15 cellular contexts compared by ENCODE assay signal in genomic region chr1:19384772-19385187, GRCh38.
A peak's percentile ranks its signal among the peaks of the same experiment; 100 is the strongest.
DNase-seq lines count a peak whose midpoint lies in the region; ATAC-seq, FAIRE-seq and TF ChIP-seq lines count a peak whose summit lies in the region.
"Had no signal": no experiment of that assay in that cellular context is flagged by ENCODE, and none has a peak within 500 bp of the region (broad histone marks: within the 10 kb centered on the region; RNA-seq: fewer than 3 reads in every experiment).

No MANE protein-coding gene starts in this region.

- POLR2A ChIA-PET in A549 (lab: Yijun Ruan, JAX), result no interaction called here
- POLR2A ChIA-PET in IMR-90 (lab: Charles Lee; ENCODE audit: unreplicated experiment), result no interaction called here

- H2AFZ ChIP-seq in IMR-90 (replicated peaks; ENCODE audit: low read length, poor library complexity) (no peak overlapping the region), osteoblast (ENCODE audit: low read length) (no peak overlapping the region)

- H2BK20ac ChIP-seq in IMR-90 (ENCODE audit: low read depth, low read length), result no peak overlapping the region

- dilution Hi-C loops in IMR-90 (cut with HindIII; ENCODE audit: low sequenced_read_pairs, unreplicated experiment), result no loop called here

- no peak overlapping the region for H2AK9ac ChIP-seq in IMR-90 (replicated peaks; ENCODE audit: low read depth, low read length, poor library complexity)

- CTCF ChIA-PET in A549 (lab: Yijun Ruan, JAX), result interaction anchor here (0.8 to 4.0 kb wide), 3 partner anchors 10 to 102 kb away, joined by 3 to 19 read pairs (median 3); no protein-coding TSS in a partner anchor
- CTCF ChIA-PET in IMR-90 (lab: Yijun Ruan, JAX), result no interaction called here

- FAIRE-seq in A549 (lab: Jason Lieb, UNC), result no peak

- H3K27me3 ChIP-seq in IMR-90 (ENCODE audit: control insufficient read depth, insufficient read depth, low read length) (no peaks in the 10 kb centered on the region), esophagus squamous epithelium (no peaks in the 10 kb centered on the region), osteoblast (ENCODE audit: insufficient read depth, low read length) (no peaks in the 10 kb centered on the region)
- H3K27me3 ChIP-seq: right lobe of liver had no signal

- H3K4me1 ChIP-seq in A549 (peaks cover 3% of the 10 kb centered on the region; the same call in 1 of the 3 replicates), IMR-90 (ENCODE audit: control insufficient read depth, insufficient read depth, low read length) (peaks cover 22% of the 10 kb centered on the region), esophagus squamous epithelium (peaks cover 37 to 60% (median 41%) of the 10 kb centered on the region in 3 donors), osteoblast (ENCODE audit: insufficient read depth, low read length) (peaks cover 26% of the 10 kb centered on the region)

- no peak overlapping the region for H2AK5ac ChIP-seq in IMR-90 (ENCODE audit: low read depth, low read length)

- H3K18ac ChIP-seq in IMR-90 (ENCODE audit: low read depth, low read length), result no peak overlapping the region

- no peak overlapping the region for H2BK15ac ChIP-seq in IMR-90 (ENCODE audit: low read depth, low read length)

- no TSS peak for BruUV-seq in IMR-90 (replicated peaks; lab: Mats Ljungman, UMichigan)

- no peak overlapping the region for H3K9ac ChIP-seq in IMR-90 (ENCODE audit: low read depth, low read length)

- no peak overlapping the region for H4K5ac ChIP-seq in IMR-90 (ENCODE audit: low read depth, low read length)

- in situ Hi-C loops in IMR-90 (cut with MboI; ENCODE audit: low sequenced_read_pairs), result no loop called here

- no peak for TF ChIP-seq POLR2A in A549 (IDR thresholded peaks at IDR 0.05; ENCODE audit: low read length)
- no peak for TF ChIP-seq POLR2A in IMR-90 (IDR thresholded peaks at IDR 0.05; ENCODE audit: low read depth, low read length)
- no peak for TF ChIP-seq POLR2A in esophagus squamous epithelium (IDR thresholded peaks at IDR 0.05)

- no peak overlapping the region for H2BK120ac ChIP-seq in IMR-90 (ENCODE audit: low read depth, low read length)

- peak overlapping the region in 1 of 2 experiments; percentile 11; a peak in 1 of 4 replicates for H4K8ac ChIP-seq in IMR-90 (ENCODE audit: low read depth in 2 of 2, low read length in 2 of 2)

- H3K9me3 ChIP-seq in A549, result no peaks in the 10 kb centered on the region
- no peaks in the 10 kb centered on the region for H3K9me3 ChIP-seq in IMR-90 (ENCODE audit: control insufficient read depth, insufficient read depth, low read length)
- H3K9me3 ChIP-seq in esophagus squamous epithelium, result no peaks in the 10 kb centered on the region
- no peaks in the 10 kb centered on the region for H3K9me3 ChIP-seq in osteoblast (ENCODE audit: low read depth, low read length)
- H3K9me3 ChIP-seq: right lobe of liver had no signal

- H3K4me3 ChIP-seq in A549 (no peak overlapping the region), IMR-90 (ENCODE audit: insufficient read depth, low read depth, low read length) (no peak overlapping the region), esophagus squamous epithelium (no peak overlapping the region), osteoblast (ENCODE audit: insufficient read depth, low read length) (no peak overlapping the region)
- H3K4me3 ChIP-seq: right lobe of liver had no signal

- DNase-seq in A549 (ENCODE audit: low read depth in 1 of 2, low spot score in 1 of 2), result no peak
- DNase-seq in IMR-90, result no peak
- DNase-seq in esophagus squamous epithelium (lab: John Stamatoyannopoulos, UW), result no peak
- DNase-seq in osteoblast (ENCODE audit: insufficient read length, low spot score, missing footprints), result no peak
- no peak for DNase-seq in SKM-1 treated with dmso at 0.1 percent for 144 hours (lab: John Stamatoyannopoulos, UW; ENCODE audit: unreplicated experiment)
- DNase-seq in AG20443 (ENCODE audit: low spot score), result no peak
- DNase-seq: activated CD8-positive, alpha-beta T cell treated with anti-CD3 and anti-CD28 coated beads, Interleukin-2, amount 10 ng/mL, durations not matched to agents 7 days and 5 days; activated gamma-delta T cell; MM.1S; stimulated activated naive CD4-positive, alpha-beta T cell; T-helper 9 cell had no signal

- no peak overlapping the region for H4K91ac ChIP-seq in IMR-90 (ENCODE audit: insufficient read depth, low read depth, low read length)

- WGBS in A549 (ENCODE audit: missing lambda C conversion rate), result 94% methylated on average over 7 of the region's 7 CpGs
- no CpG with 5 or more reads among the region's 7 CpGs for WGBS in IMR-90 (ENCODE audit: extremely low coverage in 2 of 2, insufficient read length in 1 of 2), 2 experiments
- WGBS in esophagus squamous epithelium, 2 donors, result 82 to 93% methylated on average over 6 to 7 of the region's 7 CpGs

- H3K27ac ChIP-seq in A549 (no peak overlapping the region), IMR-90 (ENCODE audit: insufficient read depth, low read length) (no peak overlapping the region), esophagus squamous epithelium (peak overlapping the region in 3 of 4 donors; percentile 28 to 89 (median 85)), osteoblast (ENCODE audit: low read depth, low read length) (peak overlapping the region; percentile 65)

- H4K20me1 ChIP-seq in IMR-90 (ENCODE audit: insufficient read depth, low read length) (peaks cover 79% of the 10 kb centered on the region), osteoblast (ENCODE audit: insufficient read depth, low read length) (peaks cover 48% of the 10 kb centered on the region)

- peaks cover 35% of the 10 kb centered on the region for H3K36me3 ChIP-seq in IMR-90 (ENCODE audit: control insufficient read depth, insufficient read depth, low read length)
- H3K36me3 ChIP-seq in esophagus squamous epithelium, result peaks cover 0 to 57% (median 19%) of the 10 kb centered on the region in 3 donors
- H3K36me3 ChIP-seq in osteoblast (ENCODE audit: insufficient read depth, low read length), result peaks cover 44% of the 10 kb centered on the region

- no peak for TF ChIP-seq CTCF in A549 (IDR thresholded peaks at IDR 0.05)
- TF ChIP-seq CTCF in IMR-90 (conservative IDR thresholded peaks at IDR 0.05; ENCODE audit: low read depth, low read length), result no peak
- no peak for TF ChIP-seq CTCF in esophagus squamous epithelium (IDR thresholded peaks at IDR 0.05)
- no peak for TF ChIP-seq CTCF in osteoblast (IDR thresholded peaks at IDR 0.05; ENCODE audit: extremely low read depth, low read depth, low read length)

- peak overlapping the region; percentile 75 for H3K14ac ChIP-seq in IMR-90 (replicated peaks; ENCODE audit: low read depth, low read length)

- H3K56ac ChIP-seq in IMR-90 (ENCODE audit: extremely low read depth, insufficient read depth, low read length), result no peak overlapping the region

- H3K79me1 ChIP-seq in IMR-90 (ENCODE audit: low read depth in 1 of 2, low read length in 2 of 2), result peaks cover 67 to 96% of the 10 kb centered on the region in 2 experiments

- H2BK5ac ChIP-seq in IMR-90 (ENCODE audit: low read depth, low read length, poor library complexity, severe bottlenecking), result no peak overlapping the region

- TF ChIP-seq EP300 in A549 (IDR thresholded peaks at IDR 0.05), result no peak

- H3K23ac ChIP-seq in IMR-90 (ENCODE audit: low read depth, low read length), result peak overlapping the region; percentile 43; the same call in 1 of the 2 replicates

- H3K79me2 ChIP-seq in osteoblast (ENCODE audit: insufficient read depth, low read length), result peaks cover 82% of the 10 kb centered on the region

- intact Hi-C loops in IMR-90 (cut with micrococcal nuclease), result no loop called here
- intact Hi-C loops in esophagus squamous epithelium (cut with DNase I), result no loop called here

- peaks cover 55% of the 10 kb centered on the region for H3K9me1 ChIP-seq in IMR-90 (ENCODE audit: insufficient read depth, low read length)

- no peak overlapping the region for H3K4ac ChIP-seq in IMR-90 (ENCODE audit: low read depth, low read length)

- no peak for TF ChIP-seq RAD21 in A549 (conservative IDR thresholded peaks at IDR 0.05 in 1 of 2, IDR thresholded peaks at IDR 0.05 in 1 of 2)
- no peak for TF ChIP-seq RAD21 in IMR-90 (IDR thresholded peaks at IDR 0.05; ENCODE audit: low read length)

- no peak for ATAC-seq in A549
- no peak for ATAC-seq in IMR-90 (ENCODE audit: low read depth)
- no peak for ATAC-seq in HG02840 (IDR thresholded peaks at IDR 0.05; ENCODE audit: low FRiP score, unreplicated experiment)
- ATAC-seq in HG03342 (IDR thresholded peaks at IDR 0.05; ENCODE audit: unreplicated experiment), result no peak
- ATAC-seq: activated CD8-positive, alpha-beta T cell treated with anti-CD3 and anti-CD28 coated beads, Interleukin-2, amount 10 ng/mL, durations not matched to agents 7 days and 5 days; HCT116 had no signal

- H3K4me2 ChIP-seq in A549, result no peak overlapping the region
- no peak overlapping the region for H3K4me2 ChIP-seq in IMR-90 (ENCODE audit: low read depth, low read length)
- H3K4me2 ChIP-seq in osteoblast (ENCODE audit: insufficient read depth, low read length), result no peak overlapping the region

TF ChIP-seq in A549, 52 proteins besides CTCF, POLR2A, EP300 and RAD21 (continues in another document):
- no peak for TF ChIP-seq RCOR1 (IDR thresholded peaks at IDR 0.05; ENCODE audit: low read depth, low read length)
- TF ChIP-seq NPAS2 (CRISPR knock-in tag; IDR thresholded peaks at IDR 0.05; ENCODE audit: borderline replicate concordance), result no peak
- TF ChIP-seq ELK1 (IDR thresholded peaks at IDR 0.05; ENCODE audit: low read depth, low read length), result no peak
- no peak for TF ChIP-seq GATA3 (IDR thresholded peaks at IDR 0.05; ENCODE audit: borderline replicate concordance)

TF ChIP-seq in IMR-90, 13 proteins besides CTCF, POLR2A, EP300 and RAD21:
- no peak for TF ChIP-seq MAFK (IDR thresholded peaks at IDR 0.05; ENCODE audit: low read depth, low read length)
- no peak for TF ChIP-seq RCOR1 (IDR thresholded peaks at IDR 0.05; ENCODE audit: insufficient replicate concordance, low read length)
- no peak for TF ChIP-seq MAZ (IDR thresholded peaks at IDR 0.05; ENCODE audit: borderline replicate concordance, low read depth, low read length)

Comparison
In these comparisons a context has a peak if more than half of its experiments do, and no peak if none do; other contexts are left out.
1. H3K27ac ChIP-seq: peak in esophagus squamous epithelium (3 of 4) and osteoblast (single experiment); none in A549 (0 of 2) and IMR-90 (single experiment).